In genomic region chr1:243930822-243931671, GRCh38 we compare ENCODE assay signal across 18 cellular contexts.
DNase-seq lines count a peak whose midpoint lies in the region; ATAC-seq and TF ChIP-seq lines count a peak whose summit lies in the region.
"Had no signal": no experiment of that assay in that cellular context is flagged by ENCODE, and none has a peak within 500 bp of the region (broad histone marks: within the 10 kb centered on the region; RNA-seq: fewer than 3 reads in every experiment).

No MANE protein-coding gene starts in this region.

- H3K4me3 ChIP-seq in endodermal cell (ENCODE audit: low read length) (no peak overlapping the region), tibial nerve (no peak overlapping the region)
- H3K4me3 ChIP-seq: upper lobe of left lung had no signal

- WGBS in endodermal cell (ENCODE audit: insufficient coverage in 1 of 2, insufficient read length in 1 of 2), 2 experiments: 29 to 38% methylated on average over 7 to 24 of the region's 24 CpGs
- WGBS in tibial nerve, 2 donors: 21 to 32% methylated on average over 20 to 24 of the region's 24 CpGs

- peaks cover 4% of the 10 kb centered on the region for H3K9me3 Mint-ChIP-seq in endodermal cell
- H3K9me3 Mint-ChIP-seq in mesothelial cell of epicardium: peaks cover 11% of the 10 kb centered on the region
- H3K9me3 Mint-ChIP-seq: natural killer cell had no signal

- H3K36me3 ChIP-seq in endodermal cell (ENCODE audit: control insufficient read depth, insufficient read depth, low read length) (no peaks in the 10 kb centered on the region), tibial nerve (no peaks in the 10 kb centered on the region)
- H3K36me3 ChIP-seq: upper lobe of left lung had no signal

- H3K36me3 Mint-ChIP-seq in endodermal cell (ENCODE audit: low read depth) (no peaks in the 10 kb centered on the region), mesothelial cell of epicardium (peaks cover 2% of the 10 kb centered on the region)
- H3K36me3 Mint-ChIP-seq: natural killer cell had no signal

- TF ChIP-seq CTCF in endodermal cell (conservative IDR thresholded peaks at IDR 0.05): no peak
- no peak for TF ChIP-seq CTCF in mesothelial cell of epicardium (IDR thresholded peaks at IDR 0.05; ENCODE audit: unreplicated experiment)
- TF ChIP-seq CTCF in tibial nerve (IDR thresholded peaks at IDR 0.05): no peak

- no peak for TF ChIP-seq EP300 in tibial nerve (IDR thresholded peaks at IDR 0.05)

- H3K27ac ChIP-seq in endodermal cell (ENCODE audit: low read depth, low read length) (peak overlapping the region; percentile 72), tibial nerve (no peak overlapping the region)
- H3K27ac ChIP-seq: C4-2B, upper lobe of left lung had no signal

- H3K9ac ChIP-seq in endodermal cell (ENCODE audit: extremely low read depth, low read length, poor library complexity, severe bottlenecking): no peak overlapping the region

- H3K9me3 ChIP-seq in endodermal cell (ENCODE audit: control insufficient read depth, low read length) (no peaks in the 10 kb centered on the region), tibial nerve (peaks cover 0 to 7% (median 2%) of the 10 kb centered on the region in 4 donors)
- H3K9me3 ChIP-seq: upper lobe of left lung had no signal

- H3K27ac Mint-ChIP-seq in endodermal cell (peak overlapping the region; percentile 87), mesothelial cell of epicardium (peak overlapping the region; percentile 87)
- H3K27ac Mint-ChIP-seq: natural killer cell; T-helper 1 cell treated with Interleukin-12 subunit alpha and Interleukin-12 subunit beta and Interleukin-4 antibody, amounts not matched to agents 30 μg/mL and 1 μg/mL, for 36 hours had no signal

- peak; percentile 40 for DNase-seq in Ammon's horn (ENCODE audit: low spot score)
- peak; percentile 44 for DNase-seq in NCI-H82 treated with DMSO at 0.1 percent for 48 hours (lab: John Stamatoyannopoulos, UW; ENCODE audit: unreplicated experiment)
- peak; percentile 78 for DNase-seq in endodermal cell
- DNase-seq in mesothelial cell of epicardium (ENCODE audit: low spot score in 2 of 2, unreplicated experiment in 2 of 2): peak in 1 of 2 experiments; percentile 47
- no peak for DNase-seq in tibial nerve (ENCODE audit: low spot score in 2 of 2)
- no peak for DNase-seq in DMS53 treated with DMSO at 0.1 percent for 48 hours (lab: John Stamatoyannopoulos, UW; ENCODE audit: unreplicated experiment)
- DNase-seq in mesenteric fat pad (ENCODE audit: low spot score): no peak
- DNase-seq: activated CD4-positive, CD25-positive, alpha-beta regulatory T cell; activated gamma-delta T cell treated with Interleukin-2 at 50 U/mL for 16 hours; DMS79; HCEC 1CT; KG1; natural killer cell; NCI-H1092 treated with DMSO at 0.1 percent for 48 hours had no signal

- no peaks in the 10 kb centered on the region for H3K4me1 ChIP-seq in endodermal cell (ENCODE audit: control insufficient read depth, insufficient read depth, low read length)
- H3K4me1 ChIP-seq in tibial nerve: peaks cover 0 to 15% (median 8%) of the 10 kb centered on the region in 4 donors
- H3K4me1 ChIP-seq: upper lobe of left lung had no signal

- H3K4me1 Mint-ChIP-seq in endodermal cell: peaks cover 17% of the 10 kb centered on the region
- H3K4me1 Mint-ChIP-seq in mesothelial cell of epicardium: peaks cover 21% of the 10 kb centered on the region
- H3K4me1 Mint-ChIP-seq: natural killer cell had no signal

- H3K27me3 ChIP-seq in endodermal cell (ENCODE audit: control insufficient read depth, insufficient read depth, low read length, poor library complexity, severe bottlenecking) (no peaks in the 10 kb centered on the region), tibial nerve (peaks cover 0 to 7% of the 10 kb centered on the region in 2 donors)
- H3K27me3 ChIP-seq: upper lobe of left lung had no signal

- H3K27me3 Mint-ChIP-seq in endodermal cell (ENCODE audit: insufficient read depth) (peaks cover 8% of the 10 kb centered on the region), mesothelial cell of epicardium (ENCODE audit: low read depth) (no peaks in the 10 kb centered on the region)

- TF ChIP-seq POLR2A in tibial nerve (IDR thresholded peaks at IDR 0.05): no peak

- no peak for ATAC-seq in GM19467 (IDR thresholded peaks at IDR 0.05; ENCODE audit: unreplicated experiment)
- ATAC-seq: natural killer cell had no signal

- H3K4me3 Mint-ChIP-seq in endodermal cell: peak overlapping the region; percentile 7
- H3K4me3 Mint-ChIP-seq in mesothelial cell of epicardium: peak overlapping the region; percentile 25
- H3K4me3 Mint-ChIP-seq: natural killer cell; T-helper 1 cell treated with Interleukin-12 subunit alpha and Interleukin-12 subunit beta and Interleukin-4 antibody, amounts not matched to agents 30 μg/mL and 1 μg/mL, for 36 hours had no signal

Comparison
In these comparisons a context has a peak if more than half of its experiments do, and no peak if none do; other contexts are left out.
1. DNase-seq: peak in Ammon's horn (single experiment), NCI-H82 treated with DMSO at 0.1 percent for 48 hours (single experiment) and endodermal cell (single experiment); none in tibial nerve (0 of 2), DMS53 treated with DMSO at 0.1 percent for 48 hours (single experiment) and mesenteric fat pad (single experiment).